In genomic region chr7:103573479-103574058, GRCh38 we compare ENCODE assay signal across 8 cellular contexts.
DNase-seq lines count a peak whose midpoint lies in the region; TF ChIP-seq lines count a peak whose summit lies in the region.

No MANE protein-coding gene starts in this region.

- intact Hi-C loops in esophagus muscularis mucosa (cut with DNase I): no loop called here

- no peak overlapping the region for H2AFZ ChIP-seq in OCI-LY1 (ENCODE audit: low read length)

- H3K4me3 Mint-ChIP-seq in activated naive CD4-positive, alpha-beta T cell treated with anti-CD3 and anti-CD28 coated beads, Interleukin-2, amount 10 ng/mL, durations not matched to agents 7 days and 5 days: no peak overlapping the region

- DNase-seq in AG20443 (ENCODE audit: low spot score) (peak; percentile 14), HFF-Myc (ENCODE audit: extremely low read depth, low read depth) (peak; percentile 6), esophagus muscularis mucosa (ENCODE audit: extremely low spot score) (no peak), putamen (ENCODE audit: low spot score) (peak; percentile 66), NK-92 (lab: John Stamatoyannopoulos, UW; ENCODE audit: unreplicated experiment) (no peak), GM19240 (ENCODE audit: insufficient read length, low spot score) (no peak)
- no peak for DNase-seq in activated naive CD4-positive, alpha-beta T cell treated with anti-CD3 and anti-CD28 coated beads, Interleukin-2, amount 10 ng/mL, durations not matched to agents 7 days and 5 days

- no peaks in the 10 kb centered on the region for H3K79me2 ChIP-seq in OCI-LY1 (ENCODE audit: insufficient read depth, low read length)

- no peak overlapping the region for H3K27ac Mint-ChIP-seq in activated naive CD4-positive, alpha-beta T cell treated with anti-CD3 and anti-CD28 coated beads, Interleukin-2, amount 10 ng/mL, durations not matched to agents 7 days and 5 days

- H3K27me3 ChIP-seq in OCI-LY1 (ENCODE audit: insufficient read depth, low read length): no peaks in the 10 kb centered on the region; the same call in 1 of the 2 replicates
- H3K27me3 ChIP-seq in esophagus muscularis mucosa: peaks cover 0 to 8% (median 0%) of the 10 kb centered on the region in 4 donors

- H3K9ac ChIP-seq in OCI-LY1 (ENCODE audit: low read length): no peak overlapping the region

- TF ChIP-seq CTCF in HFF-Myc (IDR thresholded peaks at IDR 0.05; ENCODE audit: low read depth, low read length, missing control alignments) (peak; percentile 20), OCI-LY1 (IDR thresholded peaks at IDR 0.05; ENCODE audit: low read length) (peak; percentile 83), esophagus muscularis mucosa (IDR thresholded peaks at IDR 0.05) (peak; percentile 53 to 71 (median 56))

- H3K9me3 ChIP-seq in OCI-LY1 (ENCODE audit: low read length) (no peaks in the 10 kb centered on the region), esophagus muscularis mucosa (no peaks in the 10 kb centered on the region)

- H3K4me2 ChIP-seq in OCI-LY1 (ENCODE audit: low read length): no peak overlapping the region

- H3K4me1 ChIP-seq in OCI-LY1 (ENCODE audit: insufficient read depth, low read length, severe bottlenecking): no peaks in the 10 kb centered on the region
- H3K4me1 ChIP-seq in esophagus muscularis mucosa: peaks cover 0 to 6% (median 0%) of the 10 kb centered on the region in 4 donors

- H3F3A ChIP-seq in OCI-LY1 (ENCODE audit: insufficient read depth, low read length): 0 out of 2 replicates have a peak, but pooled peaks cover 2% of the 10 kb centered on the region

- no peaks in the 10 kb centered on the region for H3K9me2 ChIP-seq in OCI-LY1 (ENCODE audit: low read depth, low read length)

- H3K36me3 Mint-ChIP-seq in activated naive CD4-positive, alpha-beta T cell treated with anti-CD3 and anti-CD28 coated beads, Interleukin-2, amount 10 ng/mL, durations not matched to agents 7 days and 5 days: no peaks in the 10 kb centered on the region

- no peaks in the 10 kb centered on the region for H3K9me3 Mint-ChIP-seq in activated naive CD4-positive, alpha-beta T cell treated with anti-CD3 and anti-CD28 coated beads, Interleukin-2, amount 10 ng/mL, durations not matched to agents 7 days and 5 days

- H3K27ac ChIP-seq in OCI-LY1 (ENCODE audit: low read depth, low read length, poor library complexity, severe bottlenecking): no peak overlapping the region
- H3K27ac ChIP-seq in esophagus muscularis mucosa (replicated peaks in 1 of 4): no peak overlapping the region

- no peak for TF ChIP-seq EP300 in esophagus muscularis mucosa (IDR thresholded peaks at IDR 0.05)

- peaks cover 5% of the 10 kb centered on the region for H3K27me3 Mint-ChIP-seq in activated naive CD4-positive, alpha-beta T cell treated with anti-CD3 and anti-CD28 coated beads, Interleukin-2, amount 10 ng/mL, durations not matched to agents 7 days and 5 days

- TF ChIP-seq POLR2A in esophagus muscularis mucosa (IDR thresholded peaks at IDR 0.05; ENCODE audit: low read depth): no peak

- no peaks in the 10 kb centered on the region for H3K4me1 Mint-ChIP-seq in activated naive CD4-positive, alpha-beta T cell treated with anti-CD3 and anti-CD28 coated beads, Interleukin-2, amount 10 ng/mL, durations not matched to agents 7 days and 5 days

- H3K36me3 ChIP-seq in OCI-LY1 (ENCODE audit: insufficient read depth, low read length) (no peaks in the 10 kb centered on the region), esophagus muscularis mucosa (no peaks in the 10 kb centered on the region)

- CTCF ChIA-PET in activated naive CD4-positive, alpha-beta T cell treated with anti-CD3 and anti-CD28 coated beads, Interleukin-2, amount 10 ng/mL, durations not matched to agents 7 days and 5 days (lab: Charles Lee): interaction anchor here (0.5 to 1.8 kb wide), 8 partner anchors 8 to 586 kb away, joined by 3 to 7 read pairs (median 4); no protein-coding TSS in a partner anchor

- H3K4me3 ChIP-seq in HFF-Myc (replicated peaks; ENCODE audit: low read depth, low read length): no peak overlapping the region
- H3K4me3 ChIP-seq in OCI-LY1 (ENCODE audit: low read depth, low read length, poor library complexity, severe bottlenecking): no peak overlapping the region
- H3K4me3 ChIP-seq in esophagus muscularis mucosa: no peak overlapping the region

- no peaks in the 10 kb centered on the region for H4K20me1 ChIP-seq in OCI-LY1 (ENCODE audit: insufficient read depth, low read length)

- 39% methylated on average over 3 of the region's 3 CpGs for WGBS in esophagus muscularis mucosa

Comparison
In these comparisons a context has a peak if more than half of its experiments do, and no peak if none do; other contexts are left out.
1. DNase-seq: peak in AG20443 (single experiment), HFF-Myc (single experiment) and putamen (single experiment); none in esophagus muscularis mucosa (single experiment), NK-92 (single experiment), activated naive CD4-positive, alpha-beta T cell treated with anti-CD3 and anti-CD28 coated beads, Interleukin-2, amount 10 ng/mL, durations not matched to agents 7 days and 5 days (single experiment) and GM19240 (single experiment).
2. CTCF ChIP-seq: peak in every context shown above with its lines; median percentile 83 in OCI-LY1; 56 in esophagus muscularis mucosa; 20 in HFF-Myc.